In genomic region chr1:211934315-211934714, GRCh38 we compare ENCODE assay signal across 20 cellular contexts.
A peak's percentile ranks its signal among the peaks of the same experiment; 100 is the strongest.
DNase-seq lines count a peak whose midpoint lies in the region; ATAC-seq, FAIRE-seq and TF ChIP-seq lines count a peak whose summit lies in the region.
"Had no signal": no experiment of that assay in that cellular context is flagged by ENCODE, and none has a peak within 500 bp of the region (broad histone marks: within the 10 kb centered on the region; RNA-seq: fewer than 3 reads in every experiment).

No MANE protein-coding gene starts in this region.

- peak overlapping the region; percentile 4 for H3K4me3 Mint-ChIP-seq in activated T-cell treated with anti-CD3 and anti-CD28 coated beads, Interleukin-2, amount 50 U/mL, for 24 hours
- H3K4me3 Mint-ChIP-seq in activated naive CD8-positive, alpha-beta T cell treated with anti-CD3 and anti-CD28 coated beads, Interleukin-2, amount 50 U/mL, for 24 hours, result no peak overlapping the region

- CTCF ChIA-PET in mammary epithelial cell (lab: Charles Lee; ENCODE audit: low non-redundant PET), result no interaction called here

- dilution Hi-C loops in mammary epithelial cell (cut with HindIII; ENCODE audit: low sequenced_read_pairs), result no loop called here

- H3K27me3 ChIP-seq in OCI-LY3 (ENCODE audit: low read depth, low read length) (no peaks in the 10 kb centered on the region), MG63 (no peaks in the 10 kb centered on the region), mammary epithelial cell (ENCODE audit: insufficient read depth, low read length) (no peaks in the 10 kb centered on the region)

- H3K27ac Mint-ChIP-seq in activated T-cell treated with anti-CD3 and anti-CD28 coated beads, Interleukin-2, amount 50 U/mL, for 24 hours, result no peak overlapping the region
- peak overlapping the region; percentile 85 for H3K27ac Mint-ChIP-seq in activated naive CD8-positive, alpha-beta T cell treated with anti-CD3 and anti-CD28 coated beads, Interleukin-2, amount 50 U/mL, for 24 hours

- no peaks in the 10 kb centered on the region for H4K20me1 ChIP-seq in OCI-LY3 (ENCODE audit: insufficient read depth, low read length)
- H4K20me1 ChIP-seq in mammary epithelial cell (ENCODE audit: insufficient read depth, low read length), result no peaks in the 10 kb centered on the region

- FAIRE-seq in GM12891 (lab: Jason Lieb, UNC), result peak; percentile 92

- BruUV-seq in mammary epithelial cell (replicated peaks; lab: Mats Ljungman, UMichigan), result no TSS peak

- no peak for TF ChIP-seq POLR2A in GM12891 (IDR thresholded peaks at IDR 0.05; ENCODE audit: low read depth, low read length)

- peak overlapping the region; percentile 60; the same call in 1 of the 2 replicates for H3K9ac ChIP-seq in OCI-LY3 (ENCODE audit: low read length)
- H3K9ac ChIP-seq in mammary epithelial cell (ENCODE audit: insufficient read depth, low read length), result no peak overlapping the region

- no peaks in the 10 kb centered on the region for H3K79me2 ChIP-seq in OCI-LY3 (ENCODE audit: low read length)
- H3K79me2 ChIP-seq in mammary epithelial cell (ENCODE audit: insufficient read depth, low read length), result no peaks in the 10 kb centered on the region

- intact Hi-C loops in mammary epithelial cell (cut with micrococcal nuclease), result no loop called here

- no peaks in the 10 kb centered on the region for H3K36me3 ChIP-seq in OCI-LY3 (replicated peaks; ENCODE audit: low read depth, low read length)
- no peaks in the 10 kb centered on the region for H3K36me3 ChIP-seq in MG63
- H3K36me3 ChIP-seq in mammary epithelial cell (ENCODE audit: insufficient read depth, low read length), result no peaks in the 10 kb centered on the region

- H3K4me3 ChIP-seq in OCI-LY3 (ENCODE audit: low read length), result no peak overlapping the region; the same call in 1 of the 2 replicates
- no peak overlapping the region for H3K4me3 ChIP-seq in MG63
- no peak overlapping the region for H3K4me3 ChIP-seq in mammary epithelial cell (replicated peaks in 1 of 3; ENCODE audit: insufficient read depth in 1 of 3, low read depth in 2 of 3, low read length in 3 of 3)
- H3K4me3 ChIP-seq: SK-N-MC had no signal

- 57% methylated on average over 3 of the region's 4 CpGs for whole genome bisulfite sequencing in mammary epithelial cell (ENCODE audit: low coverage, missing lambda C conversion rate)

- H3K36me3 Mint-ChIP-seq in activated T-cell treated with anti-CD3 and anti-CD28 coated beads, Interleukin-2, amount 50 U/mL, for 24 hours (ENCODE audit: low read depth), result no peaks in the 10 kb centered on the region
- H3K36me3 Mint-ChIP-seq in activated naive CD8-positive, alpha-beta T cell treated with anti-CD3 and anti-CD28 coated beads, Interleukin-2, amount 50 U/mL, for 24 hours (ENCODE audit: low read depth), result peaks cover 2% of the 10 kb centered on the region

- no peak for DNase-seq in activated T-cell treated with anti-CD3 and anti-CD28 coated beads, Interleukin-2, amount 50 U/mL, for 24 hours
- DNase-seq in activated T-cell treated with anti-CD3 and anti-CD28 coated beads, Interleukin-2, amount 50 U/mL, for 1 hour, result no peak
- no peak for DNase-seq in GM12891 (ENCODE audit: insufficient read length, low spot score)
- no peak for DNase-seq in activated naive CD8-positive, alpha-beta T cell treated with anti-CD3 and anti-CD28 coated beads, Interleukin-2, amount 50 U/mL, for 24 hours
- DNase-seq in SKM-1 (lab: John Stamatoyannopoulos, UW; ENCODE audit: unreplicated experiment), result no peak
- no peak for DNase-seq in MG63
- no peak for DNase-seq in mammary epithelial cell
- DNase-seq: DMS53, EL, GF-D8, GOT3, HCEC 1CT, NCI-H1694, NCI-H2081 treated with DMSO at 0.1 percent for 48 hours, RPMI8226, SHP77 treated with DMSO at 0.1 percent for 48 hours had no signal

- no peak overlapping the region for H2AFZ ChIP-seq in OCI-LY3 (ENCODE audit: low read depth, low read length)
- no peak overlapping the region for H2AFZ ChIP-seq in mammary epithelial cell (ENCODE audit: low read depth, low read length)

- H3K4me1 Mint-ChIP-seq in activated T-cell treated with anti-CD3 and anti-CD28 coated beads, Interleukin-2, amount 50 U/mL, for 24 hours (ENCODE audit: low read depth), result peaks cover 50% of the 10 kb centered on the region
- H3K4me1 Mint-ChIP-seq in activated naive CD8-positive, alpha-beta T cell treated with anti-CD3 and anti-CD28 coated beads, Interleukin-2, amount 50 U/mL, for 24 hours, result peaks cover 55% of the 10 kb centered on the region

- H3K4me2 ChIP-seq in OCI-LY3 (ENCODE audit: low read length), result peak overlapping the region; percentile 83; the same call in 1 of the 2 replicates
- no peak overlapping the region for H3K4me2 ChIP-seq in mammary epithelial cell (ENCODE audit: insufficient read depth, low read depth, low read length)

- ATAC-seq in activated naive CD8-positive, alpha-beta T cell treated with anti-CD3 and anti-CD28 coated beads, Interleukin-2, amount 50 U/mL, for 24 hours, result no peak

- H3K9me3 Mint-ChIP-seq in activated T-cell treated with anti-CD3 and anti-CD28 coated beads, Interleukin-2, amount 50 U/mL, for 24 hours, result no peaks in the 10 kb centered on the region
- no peaks in the 10 kb centered on the region for H3K9me3 Mint-ChIP-seq in activated naive CD8-positive, alpha-beta T cell treated with anti-CD3 and anti-CD28 coated beads, Interleukin-2, amount 50 U/mL, for 24 hours

- peaks cover 6% of the 10 kb centered on the region for H3K27me3 Mint-ChIP-seq in activated T-cell treated with anti-CD3 and anti-CD28 coated beads, Interleukin-2, amount 50 U/mL, for 24 hours
- H3K27me3 Mint-ChIP-seq in activated naive CD8-positive, alpha-beta T cell treated with anti-CD3 and anti-CD28 coated beads, Interleukin-2, amount 50 U/mL, for 24 hours, result peaks cover 2% of the 10 kb centered on the region

- peak overlapping the region; percentile 78; the same call in 1 of the 2 replicates for H3K27ac ChIP-seq in OCI-LY3 (ENCODE audit: low read length)
- no peak overlapping the region for H3K27ac ChIP-seq in mammary epithelial cell (ENCODE audit: insufficient read depth, low read depth, low read length)
- H3K27ac ChIP-seq: C4-2B, HL-60, SK-N-MC had no signal

- TF ChIP-seq CTCF in OCI-LY3 (IDR thresholded peaks at IDR 0.05; ENCODE audit: low read depth, low read length) (no peak), mammary epithelial cell (conservative IDR thresholded peaks at IDR 0.05 in 1 of 2, IDR thresholded peaks at IDR 0.05 in 1 of 2; ENCODE audit: extremely low read depth in 1 of 2, insufficient read depth in 1 of 2, low read depth in 1 of 2, low read length in 2 of 2) (no peak)

- H3K9me3 ChIP-seq in OCI-LY3 (ENCODE audit: insufficient read depth, low read length), result no peaks in the 10 kb centered on the region
- H3K9me3 ChIP-seq in MG63, result no peaks in the 10 kb centered on the region
- no peaks in the 10 kb centered on the region for H3K9me3 ChIP-seq in mammary epithelial cell (replicated peaks; ENCODE audit: insufficient read depth, low read length)

- in situ Hi-C loops in mammary epithelial cell (cut with MboI; ENCODE audit: low sequenced_read_pairs in 2 of 2), result loop anchor here in 1 of 2 donors (25.0 kb wide), 1 partner anchor 222 kb away; no protein-coding TSS in a partner anchor

- peaks cover 71% of the 10 kb centered on the region for H3K4me1 ChIP-seq in OCI-LY3 (ENCODE audit: low read length)
- H3K4me1 ChIP-seq in mammary epithelial cell (ENCODE audit: insufficient read depth, low read length), result peaks cover 8% of the 10 kb centered on the region

TF ChIP-seq in GM12891, 5 proteins besides CTCF, POLR2A, EP300 and RAD21:
- no peak for TF ChIP-seq POU2F2 (IDR thresholded peaks at IDR 0.05; ENCODE audit: low read depth, low read length)
- TF ChIP-seq POLR2AphosphoS5 (IDR thresholded peaks at IDR 0.05; ENCODE audit: low read depth, low read length), result no peak
TF ChIP-seq in GM12891: peak in this region for 0.
